Comparison of ENCODE assay signal across 8 cellular contexts in the genomic region with DNA sequence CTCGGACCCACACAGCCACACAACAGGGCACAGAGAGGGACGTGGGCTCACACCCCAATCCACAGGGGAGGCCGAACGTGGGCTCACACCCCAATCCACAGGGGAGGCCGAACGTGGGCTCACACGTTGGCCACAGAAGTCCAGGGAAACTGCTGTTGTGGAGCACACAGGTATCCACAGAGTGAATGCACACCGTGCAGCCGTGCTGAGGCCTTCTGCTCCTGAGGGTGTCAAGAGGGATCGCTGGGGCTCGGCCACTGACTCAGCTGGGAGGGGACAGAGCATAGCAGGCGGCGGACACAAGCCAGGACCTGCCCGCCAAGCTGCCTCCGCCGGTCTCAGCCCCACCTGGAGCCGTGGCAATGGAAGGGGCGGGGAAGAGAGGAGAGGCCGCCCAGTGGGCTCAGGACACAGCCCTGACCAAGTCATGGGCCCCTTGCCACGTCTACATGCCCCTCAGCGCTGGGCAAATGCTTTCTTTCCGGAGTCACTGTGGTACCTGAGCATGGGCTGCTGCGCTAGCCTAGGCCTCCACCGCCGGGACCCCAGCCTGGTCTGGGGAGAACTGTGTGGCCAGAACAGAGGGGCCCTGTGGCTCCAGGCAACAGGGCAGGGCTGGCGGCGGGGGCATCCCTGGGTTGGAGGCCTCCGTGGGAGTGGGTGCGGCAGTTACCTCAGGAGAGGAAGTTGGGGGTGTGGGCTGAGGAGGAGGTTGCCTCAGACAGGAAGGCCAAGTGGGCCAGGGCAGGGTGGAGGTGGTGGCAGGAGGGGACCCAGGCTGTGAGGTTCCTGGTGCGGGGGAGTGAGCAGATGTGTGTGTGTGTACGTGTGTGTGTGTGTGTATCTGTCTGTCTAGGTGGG. TPM values are rescaled to one million over a fixed set of nuclear protein-coding genes. Genes with fewer than 3 reads are reported as not detected.
DNase-seq lines count a peak whose midpoint lies in the region; ATAC-seq and TF ChIP-seq lines count a peak whose summit lies in the region.

No MANE protein-coding gene starts in this region.

- H3K4me3 ChIP-seq in stomach, result peak overlapping the region; percentile 43 to 61 (median 52)

- H3K9me3 ChIP-seq in stomach, result no peaks in the 10 kb centered on the region

- TF ChIP-seq EP300 in stomach (IDR thresholded peaks at IDR 0.05), result no peak

- ATAC-seq in left lobe of liver, result peak; percentile 36
- ATAC-seq in GM18867 (IDR thresholded peaks at IDR 0.05; ENCODE audit: unreplicated experiment), result no peak

- no peaks in the 10 kb centered on the region for H3K27me3 ChIP-seq in stomach

- 14 to 44% (median 19%) methylated on average over 11 to 31 of the region's 31 CpGs for WGBS in stomach, 5 donors

- TF ChIP-seq POLR2A in stomach (IDR thresholded peaks at IDR 0.05), result no peak

- no peak for TF ChIP-seq CTCF in stomach (IDR thresholded peaks at IDR 0.05)

- DNase-seq in DMS 273 (lab: John Stamatoyannopoulos, UW; ENCODE audit: unreplicated experiment) (peak; percentile 86), HT-29 (ENCODE audit: low spot score) (peak; percentile 73), SIG-M5 treated with dmso at 0.1 percent for 504 hours (lab: John Stamatoyannopoulos, UW; ENCODE audit: unreplicated experiment) (peak; percentile 89), left lobe of liver (ENCODE audit: low spot score) (no peak), stomach (peak; percentile 81), occipital lobe (lab: John Stamatoyannopoulos, UW) (no peak)
- peak; percentile 77 for DNase-seq in activated naive CD4-positive, alpha-beta T cell treated with Interleukin-2 at 50 U/mL for 16 hours

- H3K27ac ChIP-seq in stomach, result peak overlapping the region; percentile 76 to 90 (median 87)

- H3K36me3 ChIP-seq in stomach, result peaks cover 0 to 13% (median 6%) of the 10 kb centered on the region in 4 donors

- H3K4me1 ChIP-seq in stomach, result peaks cover 0 to 47% (median 32%) of the 10 kb centered on the region in 4 donors

- intact Hi-C loops in stomach (cut with DNase I; ENCODE audit: low total_unique reads), result no loop called here

RNA-seq across cellular contexts. Expression of a gene that starts 1.2 kb away (rescaled TPM):
- 17.1 and 21.9 TPM in 2 replicates for total RNA-seq in HT-29 (2014; rRNA removed; shearing (Covaris generic))
- total RNA-seq in left lobe of liver, result 0.81 TPM
- 10 to 100 TPM; 15.6 to 65.1 (median 23.2) TPM for total RNA-seq in stomach
- polyA plus RNA-seq in stomach, result 100 to 1,000 TPM in 2 of 3 donors, 10 to 100 TPM in 1; 78.5 to 222 (median 137) TPM
- not detected for total RNA-seq in occipital lobe

RNA-seq across cellular contexts. Expression of a gene that starts 21.0 kb away (rescaled TPM):
- 80.1 and 90.2 TPM in 2 replicates for total RNA-seq in HT-29 (2014; rRNA removed; shearing (Covaris generic))
- total RNA-seq in left lobe of liver, result 19.9 TPM
- 10 to 100 TPM in 3 of 5 donors, 1 to 10 TPM in 2; 1.8 to 18.8 (median 16.5) TPM for total RNA-seq in stomach
- polyA plus RNA-seq in stomach, result 10 to 100 TPM; 28.5 to 39.9 (median 38.6) TPM
- total RNA-seq in occipital lobe, result 16.8 TPM

RNA-seq across cellular contexts. Expression of a gene that starts 23.8 kb away (rescaled TPM):
- 17.0 and 19.7 TPM in 2 replicates for total RNA-seq in HT-29 (2014; rRNA removed; shearing (Covaris generic))
- total RNA-seq in left lobe of liver (7.1 TPM), stomach (10 to 100 TPM; 11.6 to 38.5 (median 25.8) TPM), occipital lobe (2.7 TPM)
- 100 to 1,000 TPM in 1 of 3 donors, 10 to 100 TPM in 2; 43.4 to 110 (median 48.0) TPM for polyA plus RNA-seq in stomach

RNA-seq across cellular contexts. Expression of a gene that starts 31.6 kb away (rescaled TPM):
- total RNA-seq in HT-29 (2014; rRNA removed; shearing (Covaris generic)), result not detected in 2 replicates
- 101 TPM for total RNA-seq in left lobe of liver
- total RNA-seq in stomach, result 10 to 100 TPM in 1 of 5 donors, 1 to 10 TPM in 1, under 1 TPM in 1, not detected in 2; 0.55 to 15.2 (median 2.8) TPM
- 10 to 100 TPM in 1 of 3 donors, 1 to 10 TPM in 2; 4.1 to 10.8 (median 5.0) TPM for polyA plus RNA-seq in stomach
- not detected for total RNA-seq in occipital lobe

RNA-seq across cellular contexts. Expression of a gene that starts 40.1 kb away (rescaled TPM):
- not detected in 2 replicates for total RNA-seq in HT-29 (2014; rRNA removed; shearing (Covaris generic))
- not detected for total RNA-seq in left lobe of liver
- not detected for total RNA-seq in stomach
- 1 to 10 TPM in 2 of 3 donors, not detected in 1; 1.5 to 8.7 TPM for polyA plus RNA-seq in stomach
- total RNA-seq in occipital lobe, result not detected

Comparison
In these comparisons a context has a peak if more than half of its experiments do, and no peak if none do; other contexts are left out.
1. DNase-seq: peak in DMS 273 (single experiment), HT-29 (single experiment), SIG-M5 treated with dmso at 0.1 percent for 504 hours (single experiment), activated naive CD4-positive, alpha-beta T cell treated with Interleukin-2 at 50 U/mL for 16 hours (single experiment) and stomach (single experiment); none in left lobe of liver (single experiment) and occipital lobe (single experiment).